ENCODE assay signal across 8 cellular contexts in the genomic region with DNA sequence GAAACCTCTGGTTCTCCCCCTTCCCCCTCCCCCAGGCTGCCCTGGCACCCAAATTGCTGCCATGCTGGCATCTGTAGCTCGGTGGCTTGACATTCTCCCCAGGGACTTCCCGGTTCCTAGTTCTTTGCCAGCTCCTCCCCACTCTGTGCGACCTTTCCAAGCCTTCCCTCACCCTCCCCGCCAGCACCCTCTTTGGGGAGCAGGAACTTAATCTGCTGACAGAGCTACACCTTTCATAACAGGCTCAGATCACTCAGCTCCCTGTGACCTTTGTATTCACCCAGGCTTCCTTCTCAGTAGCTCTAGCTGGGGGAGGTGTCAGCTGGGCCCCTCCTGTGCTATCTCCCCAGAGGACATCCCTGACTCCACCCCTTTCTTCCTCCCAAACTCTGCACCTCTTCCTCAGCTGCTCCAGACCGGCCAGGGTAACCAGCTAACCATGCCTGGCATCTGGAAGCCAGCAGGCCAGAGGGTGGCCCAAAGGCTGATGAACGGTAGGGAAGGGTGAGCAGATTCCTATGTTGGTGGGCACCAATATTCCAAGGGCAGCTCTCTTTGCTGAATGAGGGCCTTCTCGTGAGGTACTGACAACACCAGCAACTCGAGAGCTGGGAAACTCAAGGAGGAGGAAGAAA. TPM values are rescaled to one million over a fixed set of nuclear protein-coding genes. Genes with fewer than 3 reads are reported as not detected.
DNase-seq lines count a peak whose midpoint lies in the region; ATAC-seq lines count a peak whose summit lies in the region.

No MANE protein-coding gene starts in this region.

- H3K27ac Mint-ChIP-seq in central memory CD8-positive, alpha-beta T cell (ENCODE audit: low read depth): peak overlapping the region; percentile 69
- peak overlapping the region; percentile 94 to 99 (median 98) for H3K27ac Mint-ChIP-seq in naive B cell

- peaks cover 21% of the 10 kb centered on the region for H3K36me3 Mint-ChIP-seq in central memory CD8-positive, alpha-beta T cell (ENCODE audit: insufficient read depth)
- no peaks in the 10 kb centered on the region for H3K36me3 Mint-ChIP-seq in naive B cell

- no peaks in the 10 kb centered on the region for H3K27me3 Mint-ChIP-seq in central memory CD8-positive, alpha-beta T cell
- H3K27me3 Mint-ChIP-seq in naive B cell: no peaks in the 10 kb centered on the region

- peaks cover 20% of the 10 kb centered on the region for H3K4me1 Mint-ChIP-seq in central memory CD8-positive, alpha-beta T cell
- peaks cover 38 to 59% (median 52%) of the 10 kb centered on the region in 3 donors for H3K4me1 Mint-ChIP-seq in naive B cell

- H3K4me3 Mint-ChIP-seq in central memory CD8-positive, alpha-beta T cell: peak overlapping the region; percentile 11
- peak overlapping the region; percentile 95 to 99 (median 98) for H3K4me3 Mint-ChIP-seq in naive B cell

- peak overlapping the region; percentile 25; the same call in 1 of the 2 replicates for H3K4me3 ChIP-seq in GM08714 (ENCODE audit: low read length)

- no peak for ATAC-seq in central memory CD8-positive, alpha-beta T cell (replicated peaks; ENCODE audit: extremely low read depth, poor library complexity, severe bottlenecking)
- ATAC-seq in naive B cell (ENCODE audit: low read depth in 2 of 2) (no peak), HG03175 (IDR thresholded peaks at IDR 0.05; ENCODE audit: unreplicated experiment) (no peak), HG02840 (IDR thresholded peaks at IDR 0.05; ENCODE audit: low FRiP score, unreplicated experiment) (no peak), GM21528 (IDR thresholded peaks at IDR 0.05; ENCODE audit: low FRiP score, unreplicated experiment) (no peak)

- no peaks in the 10 kb centered on the region for H3K9me3 Mint-ChIP-seq in central memory CD8-positive, alpha-beta T cell
- H3K9me3 Mint-ChIP-seq in naive B cell: no peaks in the 10 kb centered on the region

- DNase-seq in M059J (ENCODE audit: low read depth): peak; percentile 22
- DNase-seq in central memory CD8-positive, alpha-beta T cell (ENCODE audit: low spot score in 2 of 2): no peak
- peak; percentile 14 for DNase-seq in naive B cell
- DNase-seq in GOT3 (lab: John Stamatoyannopoulos, UW): no peak

RNA-seq across cellular contexts. Expression of gene COX14, which starts 1.8 kb away (rescaled TPM):
- 67.6 and 72.0 TPM in 2 replicates for total RNA-seq in M059J (2014; rRNA removed; shearing (Covaris generic))
- 100 to 1,000 TPM; 171 to 225 (median 208) TPM for polyA plus RNA-seq in naive B cell (ENCODE audit: low read depth in 6 of 6)

RNA-seq across cellular contexts. Expression of gene GPD1, which starts 6.4 kb away (rescaled TPM):
- 0.20 TPM in 1 of 2 replicates, not detected in the other for total RNA-seq in M059J (2014; rRNA removed; shearing (Covaris generic))
- polyA plus RNA-seq in naive B cell (ENCODE audit: low read depth in 6 of 6): not detected

RNA-seq across cellular contexts. Expression of gene SMARCD1, which starts 25.1 kb away (rescaled TPM):
- 48.7 and 52.9 TPM in 2 replicates for total RNA-seq in M059J (2014; rRNA removed; shearing (Covaris generic))
- 10 to 100 TPM; 13.1 to 28.1 (median 21.0) TPM for polyA plus RNA-seq in naive B cell (ENCODE audit: low read depth in 6 of 6)

RNA-seq across cellular contexts. Expression of gene ASIC1, which starts 52.8 kb away (rescaled TPM):
- total RNA-seq in M059J (2014; rRNA removed; shearing (Covaris generic)): 0.69 and 4.2 TPM in 2 replicates
- polyA plus RNA-seq in naive B cell (ENCODE audit: low read depth in 6 of 6): not detected

RNA-seq across cellular contexts. Expression of gene CERS5, which starts 56.9 kb away (rescaled TPM):
- 26.1 and 28.9 TPM in 2 replicates for total RNA-seq in M059J (2014; rRNA removed; shearing (Covaris generic))
- polyA plus RNA-seq in naive B cell (ENCODE audit: low read depth in 6 of 6): 100 to 1,000 TPM in 1 of 6 donors, 10 to 100 TPM in 5; 45.2 to 126 (median 55.7) TPM

Comparison
In these comparisons a context has a peak if more than half of its experiments do, and no peak if none do; other contexts are left out.
1. DNase-seq: peak in M059J (single experiment) and naive B cell (single experiment); none in central memory CD8-positive, alpha-beta T cell (0 of 2) and GOT3 (single experiment).